Comparison of ENCODE assay signal across 10 cellular contexts in the genomic region with DNA sequence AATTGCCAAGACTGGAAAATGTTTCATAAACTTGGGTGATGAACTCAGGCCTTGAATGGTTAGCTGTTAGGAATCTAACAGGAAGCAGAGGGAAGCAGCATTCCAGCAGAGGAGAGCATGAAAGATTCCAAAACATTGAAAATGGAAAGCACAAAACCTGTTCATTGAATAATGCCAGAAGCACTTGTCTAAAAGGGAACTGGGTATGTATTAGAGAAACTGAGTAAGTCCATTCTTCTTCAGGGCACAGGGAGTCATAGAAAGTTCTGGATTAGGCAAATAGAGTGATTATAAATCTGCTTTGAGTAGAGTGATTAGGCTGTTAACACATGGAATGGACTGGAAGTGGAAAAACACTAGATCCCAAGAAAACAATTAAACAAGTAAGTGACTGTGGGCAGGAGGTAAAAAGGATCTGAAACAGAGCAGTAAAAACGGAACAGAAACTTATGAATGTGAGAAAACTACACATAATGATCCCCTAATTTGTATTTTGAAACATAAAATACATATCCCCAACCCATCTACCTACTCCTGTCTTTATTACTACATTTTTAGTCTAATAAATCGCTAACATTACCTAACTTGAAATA.
DNase-seq lines count a peak whose midpoint lies in the region; ATAC-seq and TF ChIP-seq lines count a peak whose summit lies in the region.
"Had no signal": no experiment of that assay in that cellular context is flagged by ENCODE, and none has a peak within 500 bp of the region (broad histone marks: within the 10 kb centered on the region; RNA-seq: fewer than 3 reads in every experiment).

No MANE protein-coding gene starts in this region.

- no peak for TF ChIP-seq CTCF in GM13976 (IDR thresholded peaks at IDR 0.05; ENCODE audit: borderline replicate concordance, control extremely low read depth, extremely low read depth, insufficient read depth, missing control alignments)
- TF ChIP-seq CTCF in GM20000 (IDR thresholded peaks at IDR 0.05; ENCODE audit: extremely low read depth, missing control alignments) = no peak
- no peak for TF ChIP-seq CTCF in thyroid gland (IDR thresholded peaks at IDR 0.05)

- no peak for TF ChIP-seq POLR2A in thyroid gland (IDR thresholded peaks at IDR 0.05)

- 91 to 95% methylated on average over 2 of the region's 2 CpGs for WGBS in thyroid gland, 2 donors

- no peak overlapping the region for H3K4me3 ChIP-seq in thyroid gland (replicated peaks in 1 of 3)

- H3K36me3 ChIP-seq in thyroid gland = no peaks in the 10 kb centered on the region

- H3K9me3 ChIP-seq in thyroid gland = no peaks in the 10 kb centered on the region

- ATAC-seq in HG03039 (IDR thresholded peaks at IDR 0.05; ENCODE audit: unreplicated experiment) = peak; percentile 97

- in situ Hi-C loops in GM13976 (cut with MboI; ENCODE audit: low sequenced_read_pairs, unreplicated experiment) = no loop called here

- H3K4me1 ChIP-seq in thyroid gland = no peaks in the 10 kb centered on the region

- DNase-seq in GM13976 (ENCODE audit: low spot score) = peak; percentile 4
- DNase-seq in GM20000 (ENCODE audit: low spot score) = peak; percentile 17
- DNase-seq in NOMO-1 (lab: John Stamatoyannopoulos, UW; ENCODE audit: unreplicated experiment in 2 of 2) = peak; percentile 12 to 89
- no peak for DNase-seq in thyroid gland
- no peak for DNase-seq in DMS79 (lab: John Stamatoyannopoulos, UW)
- DNase-seq in NCI-H524 (lab: John Stamatoyannopoulos, UW) = no peak
- no peak for DNase-seq in H4 (ENCODE audit: low spot score)
- DNase-seq: activated T-cell treated with anti-CD3 and anti-CD28 coated beads, Interleukin-2, amount 50 U/mL, for 48 hours; hippocampal formation had no signal

- intact Hi-C loops in thyroid gland (cut with DNase I) = no loop called here

- no peak overlapping the region for H3K27ac ChIP-seq in thyroid gland

- H3K27me3 ChIP-seq in thyroid gland = no peaks in the 10 kb centered on the region

Comparison
In these comparisons a context has a peak if more than half of its experiments do, and no peak if none do; other contexts are left out.
1. DNase-seq: peak in GM13976 (single experiment), GM20000 (single experiment) and NOMO-1 (2 of 2); none in thyroid gland (0 of 2), DMS79 (single experiment), NCI-H524 (0 of 2) and H4 (single experiment).